Comparison of ENCODE assay signal across 18 cellular contexts in genomic region chr9:126122901-126123616, GRCh38.
DNase-seq lines count a peak whose midpoint lies in the region; ATAC-seq and TF ChIP-seq lines count a peak whose summit lies in the region.
"Had no signal": no experiment of that assay in that cellular context is flagged by ENCODE, and none has a peak within 500 bp of the region (broad histone marks: within the 10 kb centered on the region; RNA-seq: fewer than 3 reads in every experiment).

No MANE protein-coding gene starts in this region.

- no peak overlapping the region for H3K4me3 Mint-ChIP-seq in central memory CD8-positive, alpha-beta T cell
- H3K4me3 Mint-ChIP-seq: CD4-positive, CD25-positive, alpha-beta regulatory T cell had no signal

- CTCF ChIA-PET in HEK293T (lab: Yijun Ruan, JAX): no interaction called here

- in situ Hi-C loops in KBM-7 (cut with MboI; ENCODE audit: low pct_unique_long_range_greater_than_20kb, low sequenced_read_pairs): no loop called here

- intact Hi-C loops in Right ventricle myocardium inferior (cut with DNase I): no loop called here
- intact Hi-C loops in Right ventricle myocardium superior (cut with DNase I): no loop called here

- no peaks in the 10 kb centered on the region for H3K36me3 Mint-ChIP-seq in central memory CD8-positive, alpha-beta T cell (ENCODE audit: insufficient read depth)
- H3K36me3 Mint-ChIP-seq: CD4-positive, CD25-positive, alpha-beta regulatory T cell had no signal

- POLR2A ChIA-PET in HEK293T (lab: Yijun Ruan, JAX): no interaction called here

- peaks cover 71% of the 10 kb centered on the region for H3K27me3 Mint-ChIP-seq in central memory CD8-positive, alpha-beta T cell

- peak overlapping the region; percentile 60 for H3K27ac Mint-ChIP-seq in central memory CD8-positive, alpha-beta T cell (ENCODE audit: low read depth)
- H3K27ac Mint-ChIP-seq: CD4-positive, CD25-positive, alpha-beta regulatory T cell had no signal

- H3K4me1 Mint-ChIP-seq in central memory CD8-positive, alpha-beta T cell: no peaks in the 10 kb centered on the region
- H3K4me1 Mint-ChIP-seq: CD4-positive, CD25-positive, alpha-beta regulatory T cell had no signal

- H3K9me3 Mint-ChIP-seq in central memory CD8-positive, alpha-beta T cell: no peaks in the 10 kb centered on the region

- peak; percentile 46 for DNase-seq in Right ventricle myocardium inferior (ENCODE audit: missing footprints)
- no peak for DNase-seq in Right ventricle myocardium superior
- no peak for DNase-seq in central memory CD8-positive, alpha-beta T cell (ENCODE audit: low spot score in 2 of 2)
- peak; percentile 83 for DNase-seq in mesenteric fat pad (ENCODE audit: low spot score)
- DNase-seq in HPDE6-E6E7 (ENCODE audit: extremely low spot score): no peak
- no peak for DNase-seq in HEK293T (ENCODE audit: extremely low spot score)
- DNase-seq in KBM-7: no peak
- DNase-seq: BE2C; CD4-positive, CD25-positive, alpha-beta regulatory T cell; COR-L47; DMS153; KG1; NCI-H1105 treated with DMSO at 0.1 percent for 48 hours; NCI-H1694; NCI-H2081 treated with DMSO at 0.1 percent for 48 hours; NCI-H446 treated with DMSO at 0.1 percent for 48 hours; SHP77 had no signal

- ATAC-seq in Right ventricle myocardium inferior (no peak), Right ventricle myocardium superior (ENCODE audit: poor library complexity) (no peak)
- ATAC-seq in central memory CD8-positive, alpha-beta T cell (replicated peaks; ENCODE audit: extremely low read depth, poor library complexity, severe bottlenecking): no peak
- ATAC-seq: HepG2 had no signal

TF ChIP-seq in HEK293T, 16 proteins besides CTCF, POLR2A, EP300 and RAD21:
- TF ChIP-seq ELF4 (IDR thresholded peaks at IDR 0.05): no peak
- TF ChIP-seq FOXA1 (IDR thresholded peaks at IDR 0.05): no peak
- TF ChIP-seq SP1 (IDR thresholded peaks at IDR 0.05): no peak
- TF ChIP-seq ZNF384 (IDR thresholded peaks at IDR 0.05): no peak
- no peak for TF ChIP-seq SUZ12 (IDR thresholded peaks at IDR 0.05)
- no peak for TF ChIP-seq FOXM1 (IDR thresholded peaks at IDR 0.05; ENCODE audit: borderline replicate concordance)
- no peak for TF ChIP-seq LEF1 (IDR thresholded peaks at IDR 0.05; ENCODE audit: borderline replicate concordance)
- TF ChIP-seq NFRKB (IDR thresholded peaks at IDR 0.05): no peak
- TF ChIP-seq BHLHE40 (IDR thresholded peaks at IDR 0.05; ENCODE audit: borderline replicate concordance): no peak
- no peak for TF ChIP-seq ARNT (IDR thresholded peaks at IDR 0.05)
- no peak for TF ChIP-seq FOXK2 (IDR thresholded peaks at IDR 0.05)

Comparison
In these comparisons a context has a peak if more than half of its experiments do, and no peak if none do; other contexts are left out.
1. DNase-seq: peak in Right ventricle myocardium inferior (single experiment) and mesenteric fat pad (single experiment); none in Right ventricle myocardium superior (single experiment), central memory CD8-positive, alpha-beta T cell (0 of 2), HPDE6-E6E7 (single experiment), HEK293T (single experiment) and KBM-7 (single experiment).